In the genomic region with DNA sequence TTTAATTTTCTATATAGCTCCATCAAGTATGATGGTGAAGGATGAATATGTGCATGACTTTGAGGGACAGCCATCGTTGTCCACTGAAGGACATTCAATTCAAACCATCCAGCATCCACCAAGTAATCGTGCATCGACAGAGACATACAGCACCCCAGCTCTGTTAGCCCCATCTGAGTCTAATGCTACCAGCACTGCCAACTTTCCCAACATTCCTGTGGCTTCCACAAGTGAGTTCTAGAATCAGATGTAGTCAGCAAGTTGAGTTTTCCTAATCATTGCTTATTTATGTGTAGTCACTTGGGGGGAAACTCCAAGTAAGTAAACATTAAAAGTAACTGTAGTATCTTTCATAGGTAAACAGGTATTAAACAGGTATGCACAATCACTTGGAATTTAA, we compare ENCODE assay signal across 16 cellular contexts.
"Had no signal": no experiment of that assay in that cellular context is flagged by ENCODE, and none has a peak within 500 bp of the region (broad histone marks: within the 10 kb centered on the region; RNA-seq: fewer than 3 reads in every experiment).

No MANE protein-coding gene starts in this region.

- H3K27ac ChIP-seq: prostate gland, right lobe of liver, upper lobe of left lung, WERI-Rb-1 had no signal

- DNase-seq: activated CD4-positive, alpha-beta T cell treated with anti-CD3 and anti-CD28 coated beads for 4 hours; activated naive CD4-positive, alpha-beta T cell treated with anti-CD3 and anti-CD28 coated beads for 36 hours; endodermal cell; erythroblast; foreskin fibroblast; mucosa of descending colon; natural killer cell; right lobe of liver; spleen; stimulated activated CD4-positive, alpha-beta T cell treated with anti-CD3 and anti-CD28 coated beads, Interleukin-2, amount 100 ng/mL, for 24 hours; stimulated activated naive CD4-positive, alpha-beta T cell; substantia nigra; T-cell; upper lobe of left lung; WERI-Rb-1 had no signal

- H3K27me3 ChIP-seq: right lobe of liver, spleen, upper lobe of left lung had no signal

- H3K9me3 ChIP-seq: mucosa of descending colon, prostate gland, right lobe of liver, spleen, upper lobe of left lung had no signal

- H3K4me3 ChIP-seq: mucosa of descending colon, prostate gland, right lobe of liver, spleen, upper lobe of left lung had no signal
